In the genomic region with DNA sequence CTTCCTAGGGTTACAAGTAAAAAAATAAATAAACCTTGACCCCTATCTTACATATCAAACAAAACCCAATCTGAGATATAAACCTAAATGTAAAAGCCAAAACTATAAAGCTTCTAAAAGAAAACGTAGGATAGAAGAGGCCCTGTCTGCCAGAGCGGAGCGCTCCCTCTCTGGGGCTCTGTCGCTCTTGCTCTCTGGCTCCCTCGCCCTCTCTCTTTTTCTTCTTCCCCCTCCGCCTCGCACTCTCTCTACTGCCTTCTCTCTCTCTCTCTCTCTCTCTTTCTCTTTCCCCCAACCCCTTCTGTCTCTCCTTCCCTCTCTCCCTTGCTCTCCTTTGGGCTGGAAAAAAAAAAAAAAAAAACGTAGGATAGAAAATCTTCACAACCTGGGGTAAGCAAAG, we compare ENCODE assay signal across 17 cellular contexts. TPM values are rescaled to one million over a fixed set of nuclear protein-coding genes. Genes with fewer than 3 reads are reported as not detected.
DNase-seq lines count a peak whose midpoint lies in the region; ATAC-seq and TF ChIP-seq lines count a peak whose summit lies in the region.
"Had no signal": no experiment of that assay in that cellular context is flagged by ENCODE, and none has a peak within 500 bp of the region (broad histone marks: within the 10 kb centered on the region; RNA-seq: fewer than 3 reads in every experiment).

No MANE protein-coding gene starts in this region.

- intact Hi-C loops in natural killer cell (cut with micrococcal nuclease) = no loop called here

- peaks cover 3% of the 10 kb centered on the region for H3K4me1 ChIP-seq in mesendoderm (ENCODE audit: control insufficient read depth, low read depth, low read length)

- no peak overlapping the region for H3K9ac ChIP-seq in mesendoderm (ENCODE audit: low read length)
- H3K9ac ChIP-seq: GM23248 had no signal

- H3K4ac ChIP-seq in mesendoderm (ENCODE audit: low read depth, low read length) = no peak overlapping the region

- H3K18ac ChIP-seq in mesendoderm (ENCODE audit: low read length) = no peak overlapping the region

- no peaks in the 10 kb centered on the region for H3K27me3 Mint-ChIP-seq in WTC11 (ENCODE audit: low read depth)
- no peaks in the 10 kb centered on the region for H3K27me3 Mint-ChIP-seq in stimulated activated naive B cell treated with anti-CD40 and anti-IgM and Interleukin-4, amounts not matched to agents 10 μg/mL and 1 μg/mL and 100 μg/mL, for 72 hours
- H3K27me3 Mint-ChIP-seq in natural killer cell (ENCODE audit: low read depth in 2 of 2) = no peaks in the 10 kb centered on the region
- H3K27me3 Mint-ChIP-seq: B cell had no signal

- H4K5ac ChIP-seq in mesendoderm (ENCODE audit: low read length) = no peak overlapping the region

- H3K9me3 Mint-ChIP-seq in WTC11 (no peaks in the 10 kb centered on the region), natural killer cell (no peaks in the 10 kb centered on the region)
- H3K9me3 Mint-ChIP-seq in stimulated activated naive B cell treated with anti-CD40 and anti-IgM and Interleukin-4, amounts not matched to agents 10 μg/mL and 1 μg/mL and 100 μg/mL, for 72 hours = no peaks in the 10 kb centered on the region
- H3K9me3 Mint-ChIP-seq: CD8-positive, alpha-beta T cell had no signal

- H3K27me3 ChIP-seq in H7 (ENCODE audit: control insufficient read depth, insufficient read depth, low read length) (no peaks in the 10 kb centered on the region), mesendoderm (ENCODE audit: insufficient read depth, low read length, poor library complexity) (no peaks in the 10 kb centered on the region)

- no peak overlapping the region for H3K27ac ChIP-seq in mesendoderm (ENCODE audit: low read depth, low read length)
- H3K27ac ChIP-seq: GM23248 had no signal

- H3K79me1 ChIP-seq in mesendoderm (ENCODE audit: low read length) = peaks cover 10% of the 10 kb centered on the region

- H3K4me3 Mint-ChIP-seq in WTC11 (peak overlapping the region; percentile 53), natural killer cell (no peak overlapping the region)
- H3K4me3 Mint-ChIP-seq in stimulated activated naive B cell treated with anti-CD40 and anti-IgM and Interleukin-4, amounts not matched to agents 10 μg/mL and 1 μg/mL and 100 μg/mL, for 72 hours = no peak overlapping the region
- H3K4me3 Mint-ChIP-seq: B cell; CD8-positive, alpha-beta T cell had no signal

- CTCF ChIA-PET in WTC11 (lab: Charles Lee) = interaction anchor here (1.0 kb wide), 1 partner anchor 16 kb away, joined by 4 read pairs; no protein-coding TSS in a partner anchor

- H3K36me3 ChIP-seq in H7 (replicated peaks; ENCODE audit: control insufficient read depth, insufficient read depth, low read length) (no peaks in the 10 kb centered on the region), mesendoderm (ENCODE audit: control insufficient read depth, insufficient read depth, low read length) (no peaks in the 10 kb centered on the region)

- no peak overlapping the region for H2BK5ac ChIP-seq in mesendoderm (ENCODE audit: low read length)

- H3K4me3 ChIP-seq in H7 (ENCODE audit: insufficient read depth, low read depth, low read length) (no peak overlapping the region), mesendoderm (ENCODE audit: low read length) (no peak overlapping the region)
- H3K4me3 ChIP-seq: GM23248 had no signal

- H2BK120ac ChIP-seq in mesendoderm (ENCODE audit: low read depth, low read length) = no peak overlapping the region

- WGBS in mesendoderm (ENCODE audit: extremely low coverage, insufficient coverage, low lambda C conversion rate) = no CpG with 5 or more reads among the region's 8 CpGs

- H3K36me3 Mint-ChIP-seq in WTC11 = no peaks in the 10 kb centered on the region
- peaks cover 0 to 5% of the 10 kb centered on the region in 2 donors for H3K36me3 Mint-ChIP-seq in stimulated activated naive B cell treated with anti-CD40 and anti-IgM and Interleukin-4, amounts not matched to agents 10 μg/mL and 1 μg/mL and 100 μg/mL, for 72 hours
- H3K36me3 Mint-ChIP-seq in natural killer cell = no peaks in the 10 kb centered on the region

- ATAC-seq in WTC11 = peak; percentile 78
- no peak for ATAC-seq in stimulated activated naive B cell treated with anti-CD40 and anti-IgM and Interleukin-4, amounts not matched to agents 10 μg/mL and 1 μg/mL and 100 μg/mL, for 72 hours (replicated peaks)
- no peak for ATAC-seq in HG03175 (IDR thresholded peaks at IDR 0.05; ENCODE audit: unreplicated experiment)
- ATAC-seq in natural killer cell = no peak
- ATAC-seq: CD8-positive, alpha-beta T cell had no signal

- H3K56ac ChIP-seq in mesendoderm (ENCODE audit: low read length) = no peak overlapping the region

- no peak overlapping the region for H3K4me2 ChIP-seq in mesendoderm (ENCODE audit: low read length)

- TF ChIP-seq CTCF in WTC11 (IDR thresholded peaks at IDR 0.05) (no peak), natural killer cell (IDR thresholded peaks at IDR 0.05) (no peak)

- H2AK5ac ChIP-seq in mesendoderm (ENCODE audit: low read length) = no peak overlapping the region

- H2BK15ac ChIP-seq in mesendoderm (replicated peaks; ENCODE audit: low read depth) = no peak overlapping the region

- no peak overlapping the region for H3K23ac ChIP-seq in mesendoderm (ENCODE audit: low read length)

- peak overlapping the region; percentile 64; the same call in 1 of the 2 replicates for H3K27ac Mint-ChIP-seq in WTC11
- peak overlapping the region; percentile 26 for H3K27ac Mint-ChIP-seq in stimulated activated naive B cell treated with anti-CD40 and anti-IgM and Interleukin-4, amounts not matched to agents 10 μg/mL and 1 μg/mL and 100 μg/mL, for 72 hours
- H3K27ac Mint-ChIP-seq in natural killer cell = no peak overlapping the region
- H3K27ac Mint-ChIP-seq: B cell; CD8-positive, alpha-beta T cell had no signal

- peak; percentile 19 for DNase-seq in H7
- peak; percentile 19 for DNase-seq in WTC11 (ENCODE audit: low spot score)
- peak; percentile 77 for DNase-seq in mesendoderm
- DNase-seq in stimulated activated naive B cell treated with anti-CD40 and anti-IgM and Interleukin-4, amounts not matched to agents 10 μg/mL and 1 μg/mL and 100 μg/mL, for 72 hours = no peak
- DNase-seq in stimulated activated naive CD4-positive, alpha-beta T cell treated with Interleukin-2 at 50 U/mL for 16 hours (lab: John Stamatoyannopoulos, UW) = no peak
- no peak for DNase-seq in natural killer cell
- DNase-seq: C1 segment of cervical spinal cord; CD8-positive, alpha-beta T cell; COR-L47; DMS153; DMS79 treated with DMSO at 0.1 percent for 48 hours; EL; GM23248; HCEC 1CT; KBM-7 had no signal

- peaks cover 43% of the 10 kb centered on the region for H3K4me1 Mint-ChIP-seq in WTC11
- peaks cover 26 to 48% of the 10 kb centered on the region in 2 donors for H3K4me1 Mint-ChIP-seq in stimulated activated naive B cell treated with anti-CD40 and anti-IgM and Interleukin-4, amounts not matched to agents 10 μg/mL and 1 μg/mL and 100 μg/mL, for 72 hours
- H3K4me1 Mint-ChIP-seq in natural killer cell = peaks cover 35 to 43% of the 10 kb centered on the region in 2 donors

- H4K8ac ChIP-seq in mesendoderm (ENCODE audit: low read depth, low read length) = no peak overlapping the region

- H3K79me2 ChIP-seq in mesendoderm (ENCODE audit: control insufficient read depth, insufficient read depth, low read length) = peaks cover 51% of the 10 kb centered on the region

- POLR2A ChIA-PET in WTC11 (lab: Charles Lee) = no interaction called here

TF ChIP-seq in WTC11, 78 proteins besides CTCF, POLR2A, EP300 and RAD21 (continues in another document):
- TF ChIP-seq CREM (CRISPR knock-in tag; IDR thresholded peaks at IDR 0.05) (no peak), ETV6 (CRISPR knock-in tag; IDR thresholded peaks at IDR 0.05) (no peak), GABPB1 (CRISPR knock-in tag; IDR thresholded peaks at IDR 0.05) (no peak), SMAD3 (CRISPR knock-in tag; IDR thresholded peaks at IDR 0.05; ENCODE audit: borderline replicate concordance) (no peak)
- TF ChIP-seq, protein P1, sequence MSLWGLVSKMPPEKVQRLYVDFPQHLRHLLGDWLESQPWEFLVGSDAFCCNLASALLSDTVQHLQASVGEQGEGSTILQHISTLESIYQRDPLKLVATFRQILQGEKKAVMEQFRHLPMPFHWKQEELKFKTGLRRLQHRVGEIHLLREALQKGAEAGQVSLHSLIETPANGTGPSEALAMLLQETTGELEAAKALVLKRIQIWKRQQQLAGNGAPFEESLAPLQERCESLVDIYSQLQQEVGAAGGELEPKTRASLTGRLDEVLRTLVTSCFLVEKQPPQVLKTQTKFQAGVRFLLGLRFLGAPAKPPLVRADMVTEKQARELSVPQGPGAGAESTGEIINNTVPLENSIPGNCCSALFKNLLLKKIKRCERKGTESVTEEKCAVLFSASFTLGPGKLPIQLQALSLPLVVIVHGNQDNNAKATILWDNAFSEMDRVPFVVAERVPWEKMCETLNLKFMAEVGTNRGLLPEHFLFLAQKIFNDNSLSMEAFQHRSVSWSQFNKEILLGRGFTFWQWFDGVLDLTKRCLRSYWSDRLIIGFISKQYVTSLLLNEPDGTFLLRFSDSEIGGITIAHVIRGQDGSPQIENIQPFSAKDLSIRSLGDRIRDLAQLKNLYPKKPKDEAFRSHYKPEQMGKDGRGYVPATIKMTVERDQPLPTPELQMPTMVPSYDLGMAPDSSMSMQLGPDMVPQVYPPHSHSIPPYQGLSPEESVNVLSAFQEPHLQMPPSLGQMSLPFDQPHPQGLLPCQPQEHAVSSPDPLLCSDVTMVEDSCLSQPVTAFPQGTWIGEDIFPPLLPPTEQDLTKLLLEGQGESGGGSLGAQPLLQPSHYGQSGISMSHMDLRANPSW (CRISPR knock-in tag; conservative IDR thresholded peaks at IDR 0.05; ENCODE audit: low read depth) = no peak
- TF ChIP-seq, protein P2, sequence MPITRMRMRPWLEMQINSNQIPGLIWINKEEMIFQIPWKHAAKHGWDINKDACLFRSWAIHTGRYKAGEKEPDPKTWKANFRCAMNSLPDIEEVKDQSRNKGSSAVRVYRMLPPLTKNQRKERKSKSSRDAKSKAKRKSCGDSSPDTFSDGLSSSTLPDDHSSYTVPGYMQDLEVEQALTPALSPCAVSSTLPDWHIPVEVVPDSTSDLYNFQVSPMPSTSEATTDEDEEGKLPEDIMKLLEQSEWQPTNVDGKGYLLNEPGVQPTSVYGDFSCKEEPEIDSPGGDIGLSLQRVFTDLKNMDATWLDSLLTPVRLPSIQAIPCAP (CRISPR knock-in tag; IDR thresholded peaks at IDR 0.05) = no peak
- TF ChIP-seq, protein P3, sequence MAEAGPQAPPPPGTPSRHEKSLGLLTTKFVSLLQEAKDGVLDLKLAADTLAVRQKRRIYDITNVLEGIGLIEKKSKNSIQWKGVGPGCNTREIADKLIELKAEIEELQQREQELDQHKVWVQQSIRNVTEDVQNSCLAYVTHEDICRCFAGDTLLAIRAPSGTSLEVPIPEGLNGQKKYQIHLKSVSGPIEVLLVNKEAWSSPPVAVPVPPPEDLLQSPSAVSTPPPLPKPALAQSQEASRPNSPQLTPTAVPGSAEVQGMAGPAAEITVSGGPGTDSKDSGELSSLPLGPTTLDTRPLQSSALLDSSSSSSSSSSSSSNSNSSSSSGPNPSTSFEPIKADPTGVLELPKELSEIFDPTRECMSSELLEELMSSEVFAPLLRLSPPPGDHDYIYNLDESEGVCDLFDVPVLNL (CRISPR knock-in tag; IDR thresholded peaks at IDR 0.05; ENCODE audit: borderline replicate concordance, low read depth) = no peak

RNA-seq across cellular contexts. Expression of a gene that starts 21.6 kb away (rescaled TPM):
- 74.7 and 79.2 TPM in 2 replicates for total RNA-seq in H7 (2014; rRNA removed; shearing (Covaris generic))
- 46.1 to 54.2 TPM (median 48.5 TPM) in 3 replicates for total RNA-seq in WTC11 (2021)
- polyA plus RNA-seq in mesendoderm (2013, experiment 1 of 2) = 87.5 TPM
- polyA plus RNA-seq in mesendoderm (2013, experiment 2 of 2) = 87.1 TPM
- total RNA-seq in natural killer cell = 10 to 100 TPM; 56.7 to 69.5 (median 56.8) TPM

Comparison
In these comparisons a context has a peak if more than half of its experiments do, and no peak if none do; other contexts are left out.
1. DNase-seq: peak in H7 (single experiment), WTC11 (single experiment) and mesendoderm (single experiment); none in stimulated activated naive B cell treated with anti-CD40 and anti-IgM and Interleukin-4, amounts not matched to agents 10 μg/mL and 1 μg/mL and 100 μg/mL, for 72 hours (single experiment), stimulated activated naive CD4-positive, alpha-beta T cell treated with Interleukin-2 at 50 U/mL for 16 hours (single experiment) and natural killer cell (single experiment).
2. H3K27ac Mint-ChIP-seq: peak in WTC11 (single experiment) and stimulated activated naive B cell treated with anti-CD40 and anti-IgM and Interleukin-4, amounts not matched to agents 10 μg/mL and 1 μg/mL and 100 μg/mL, for 72 hours (single experiment); none in natural killer cell (0 of 2).